Comparison of ENCODE assay signal across 17 cellular contexts in the genomic region with DNA sequence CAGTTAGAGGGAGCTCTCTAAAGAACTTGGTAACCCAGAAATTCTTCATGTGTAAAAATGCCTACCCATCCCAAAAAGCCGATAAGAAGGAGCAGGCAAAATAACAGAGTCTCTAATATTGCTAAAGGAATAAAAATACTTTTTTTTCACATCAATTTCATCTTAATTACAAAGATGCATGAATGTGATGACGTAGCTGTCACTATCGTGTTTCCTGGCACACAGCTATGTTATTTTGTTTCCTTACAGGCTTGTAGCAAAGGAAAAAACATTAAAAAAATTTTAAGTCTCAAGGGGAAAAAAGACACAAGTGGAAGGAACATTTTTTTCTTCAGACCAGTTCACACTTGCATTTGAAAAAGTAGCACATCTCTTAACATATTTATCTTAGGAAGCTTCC. TPM values are rescaled to one million over a fixed set of nuclear protein-coding genes. Genes with fewer than 3 reads are reported as not detected.
DNase-seq lines count a peak whose midpoint lies in the region; ATAC-seq and TF ChIP-seq lines count a peak whose summit lies in the region.
"Had no signal": no experiment of that assay in that cellular context is flagged by ENCODE, and none has a peak within 500 bp of the region (broad histone marks: within the 10 kb centered on the region; RNA-seq: fewer than 3 reads in every experiment).

No MANE protein-coding gene starts in this region.

- H3K9me3 ChIP-seq in right atrium auricular region, result no peaks in the 10 kb centered on the region
- H3K9me3 ChIP-seq in uterus, result no peaks in the 10 kb centered on the region
- no peaks in the 10 kb centered on the region for H3K9me3 ChIP-seq in Caco-2
- H3K9me3 ChIP-seq: MG63 had no signal

- POLR2A ChIA-PET in Caco-2 (lab: Charles Lee), result no interaction called here

- H3K27ac ChIP-seq in right atrium auricular region, result peak overlapping the region; percentile 80 to 83
- H3K27ac ChIP-seq in foreskin keratinocyte, result peak overlapping the region; percentile 14
- H3K27ac ChIP-seq in uterus, result peak overlapping the region; percentile 69 to 79
- H3K27ac ChIP-seq: cardiac muscle cell had no signal

- H3K4me3 ChIP-seq in right atrium auricular region (no peak overlapping the region), uterus (no peak overlapping the region), Caco-2 (ENCODE audit: low read depth, low read length) (no peak overlapping the region)
- H3K4me3 ChIP-seq: cardiac muscle cell, MG63 had no signal

- intact Hi-C loops in cardiac septum (cut with DNase I) (loop anchor here (1.0 to 2.0 kb wide), 2 partner anchors 10 to 16 kb away; no protein-coding TSS in a partner anchor), sciatic nerve (cut with DNase I) (no loop called here), uterus (cut with DNase I; ENCODE audit: low total_unique reads) (no loop called here), Caco-2 (cut with micrococcal nuclease; ENCODE audit: unreplicated experiment) (no loop called here)

- CTCF ChIA-PET in Caco-2 (lab: Charles Lee), result interaction anchor here (0.6 kb wide), 1 partner anchor 12 kb away, joined by 4 read pairs; no protein-coding TSS in a partner anchor

- H3K27me3 ChIP-seq in right atrium auricular region (no peaks in the 10 kb centered on the region), foreskin keratinocyte (no peaks in the 10 kb centered on the region), uterus (no peaks in the 10 kb centered on the region), Caco-2 (replicated peaks; ENCODE audit: control insufficient read depth, insufficient read depth, low read length) (no peaks in the 10 kb centered on the region)
- H3K27me3 ChIP-seq: cardiac muscle cell, MG63 had no signal

- ATAC-seq in foreskin keratinocyte (no peak), sciatic nerve (peak; percentile 19)
- ATAC-seq: left lobe of liver had no signal

- H3K36me3 ChIP-seq in right atrium auricular region, result no peaks in the 10 kb centered on the region
- H3K36me3 ChIP-seq in uterus, result no peaks in the 10 kb centered on the region
- no peaks in the 10 kb centered on the region for H3K36me3 ChIP-seq in Caco-2 (ENCODE audit: control insufficient read depth, insufficient read depth, low read length)
- H3K36me3 ChIP-seq: cardiac muscle cell, MG63 had no signal

- H3K27me3 Mint-ChIP-seq in Caco-2 (ENCODE audit: insufficient read depth, unreplicated experiment), result no peaks in the 10 kb centered on the region
- H3K27me3 Mint-ChIP-seq: activated naive CD8-positive, alpha-beta T cell had no signal

- H3K4me1 ChIP-seq in right atrium auricular region, result peaks cover 0 to 69% of the 10 kb centered on the region in 2 donors
- H3K4me1 ChIP-seq in foreskin keratinocyte, result peaks cover 21% of the 10 kb centered on the region
- H3K4me1 ChIP-seq in uterus, result peaks cover 0 to 20% of the 10 kb centered on the region in 2 donors
- H3K4me1 ChIP-seq in Caco-2, result peaks cover 83% of the 10 kb centered on the region

- no peak for TF ChIP-seq CTCF in right atrium auricular region (IDR thresholded peaks at IDR 0.05)
- no peak for TF ChIP-seq CTCF in foreskin keratinocyte (conservative IDR thresholded peaks at IDR 0.05)
- TF ChIP-seq CTCF in uterus (IDR thresholded peaks at IDR 0.05), result no peak
- TF ChIP-seq CTCF in Caco-2 (IDR thresholded peaks at IDR 0.05; ENCODE audit: insufficient read depth in 1 of 2, low read depth in 1 of 2, low read length in 1 of 2, severe bottlenecking in 1 of 2, unreplicated experiment in 1 of 2), result no peak

- TF ChIP-seq POLR2A in uterus (IDR thresholded peaks at IDR 0.05), result no peak

- peaks cover 65% of the 10 kb centered on the region for H3K4me1 Mint-ChIP-seq in Caco-2 (ENCODE audit: low read depth, unreplicated experiment)

- DNase-seq in right atrium auricular region (ENCODE audit: low spot score) (no peak), cardiac septum (ENCODE audit: low spot score) (no peak), foreskin keratinocyte (no peak), sciatic nerve (ENCODE audit: low spot score) (no peak), uterus (no peak), NCI-H2107 (lab: John Stamatoyannopoulos, UW) (no peak), NK-92 (lab: John Stamatoyannopoulos, UW; ENCODE audit: unreplicated experiment) (no peak), Caco-2 (no peak)
- DNase-seq: GDM1; hypothalamus; MG63; NCI-H2081; NCI-H748 treated with DMSO at 0.1 percent for 48 hours; stimulated activated CD4-positive, alpha-beta T cell treated with anti-CD3 and anti-CD28 coated beads, Interleukin-15, amount 100 ng/mL, for 24 hours had no signal

- no peak overlapping the region for H3K27ac Mint-ChIP-seq in Caco-2 (ENCODE audit: unreplicated experiment)
- H3K27ac Mint-ChIP-seq: activated naive CD8-positive, alpha-beta T cell had no signal

- no peak overlapping the region for H3K4me3 Mint-ChIP-seq in Caco-2 (ENCODE audit: unreplicated experiment)
- H3K4me3 Mint-ChIP-seq: activated naive CD8-positive, alpha-beta T cell had no signal

- H3K36me3 Mint-ChIP-seq in Caco-2 (ENCODE audit: insufficient read depth, unreplicated experiment), result peaks cover 6% of the 10 kb centered on the region
- H3K36me3 Mint-ChIP-seq: activated naive CD8-positive, alpha-beta T cell had no signal

- BruUV-seq in Caco-2 (replicated peaks; lab: Mats Ljungman, UMichigan), result no TSS peak

- no peaks in the 10 kb centered on the region for H3K9me3 Mint-ChIP-seq in Caco-2 (ENCODE audit: unreplicated experiment)

RNA-seq across cellular contexts. Expression of a gene that starts 10.3 kb away (rescaled TPM):
- total RNA-seq in right atrium auricular region, result 100 to 1,000 TPM; 178 to 184 TPM
- total RNA-seq in cardiac septum, result 129 TPM
- total RNA-seq in foreskin keratinocyte, result 141 and 152 TPM in 2 replicates
- 216 and 249 TPM in 2 replicates for polyA plus RNA-seq in foreskin keratinocyte
- total RNA-seq in sciatic nerve, result 229 TPM
- 100 to 1,000 TPM in 3 of 4 donors, 10 to 100 TPM in 1; 71.9 to 486 (median 216) TPM for total RNA-seq in uterus
- 206 and 246 TPM in 2 replicates for total RNA-seq in Caco-2 (2022)

Comparison
In these comparisons a context has a peak if more than half of its experiments do, and no peak if none do; other contexts are left out.
1. H3K27ac ChIP-seq: peak in every context shown above with its lines; median percentile 82 in right atrium auricular region; 74 in uterus; 14 in foreskin keratinocyte.